In genomic region chr18:57297306-57297705, GRCh38 we compare ENCODE assay signal across 38 cellular contexts. TPM values are rescaled to one million over a fixed set of nuclear protein-coding genes. Genes with fewer than 3 reads are reported as not detected.
"Had no signal": no experiment of that assay in that cellular context is flagged by ENCODE, and none has a peak within 500 bp of the region (broad histone marks: within the 10 kb centered on the region; RNA-seq: fewer than 3 reads in every experiment).

No MANE protein-coding gene starts in this region.

- H3K9me3 ChIP-seq: MG63 had no signal

- H3K36me3 ChIP-seq: MG63 had no signal

- H3K4me3 ChIP-seq: MG63 had no signal

- H3K27me3 ChIP-seq: MG63 had no signal

- DNase-seq: Karpas-422, Kasumi-1, MG63, MM.1S, MV-4-11, NCI-H1048, NCI-H1092, NCI-H1092 treated with DMSO at 0.1 percent for 48 hours, NCI-H1105, NCI-H1105 treated with DMSO at 0.1 percent for 48 hours, NCI-H1417, NCI-H1417 treated with DMSO at 0.1 percent for 48 hours, NCI-H1436, NCI-H1436 treated with DMSO at 0.1 percent for 48 hours, NCI-H146, NCI-H1694, NCI-H1694 treated with DMSO at 0.1 percent for 48 hours, NCI-H187, NCI-H187 treated with DMSO at 0.1 percent for 48 hours, NCI-H1930, NCI-H2029, NCI-H2029 treated with DMSO at 0.1 percent for 48 hours, NCI-H2081, NCI-H2081 treated with DMSO at 0.1 percent for 48 hours, NCI-H2107, NCI-H2171, NCI-H2171 treated with DMSO at 0.1 percent for 48 hours, NCI-H2227 treated with DMSO at 0.1 percent for 48 hours, NCI-H226, NCI-H345, NCI-H446, NCI-H446 treated with DMSO at 0.1 percent for 48 hours, NCI-H510A, NCI-H510A treated with DMSO at 0.1 percent for 48 hours had no signal

RNA-seq across cellular contexts. Expression of gene ST8SIA3, which starts 55.1 kb away (rescaled TPM):
- total RNA-seq: LHCN-M2, M059J, MCF 10A, NCI-H460 had no signal
